18 cellular contexts compared by ENCODE assay signal in the genomic region with DNA sequence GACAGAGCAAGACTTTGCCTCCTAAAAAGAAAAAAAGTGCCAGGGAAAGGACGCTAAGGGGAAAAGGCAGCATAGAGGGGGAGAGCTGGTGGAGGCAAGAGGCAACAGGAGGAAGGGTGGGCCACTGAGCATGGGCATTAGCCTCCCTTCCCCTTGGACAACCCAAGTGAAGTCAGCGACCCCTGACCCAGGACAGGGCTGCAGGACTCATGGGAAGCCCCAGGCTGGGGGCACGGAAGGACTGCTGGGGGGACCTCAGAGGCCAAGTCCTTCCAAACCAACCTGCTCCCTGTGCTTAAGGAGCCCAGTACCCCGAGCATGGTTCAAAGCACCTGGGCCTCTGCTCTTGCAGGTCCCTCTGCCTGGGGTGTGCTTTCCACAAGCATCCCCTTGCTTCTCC. TPM values are rescaled to one million over a fixed set of nuclear protein-coding genes. Genes with fewer than 3 reads are reported as not detected.
DNase-seq lines count a peak whose midpoint lies in the region; FAIRE-seq and TF ChIP-seq lines count a peak whose summit lies in the region.
"Had no signal": no experiment of that assay in that cellular context is flagged by ENCODE, and none has a peak within 500 bp of the region (broad histone marks: within the 10 kb centered on the region; RNA-seq: fewer than 3 reads in every experiment).

No MANE protein-coding gene starts in this region.

- H3K4me3 ChIP-seq in left ventricle myocardium inferior, result no peak overlapping the region
- no peak overlapping the region for H3K4me3 ChIP-seq in uterus
- H3K4me3 ChIP-seq: BLaER1 had no signal

- no peaks in the 10 kb centered on the region for H3K36me3 ChIP-seq in left ventricle myocardium inferior
- H3K36me3 ChIP-seq in uterus, result no peaks in the 10 kb centered on the region
- H3K36me3 ChIP-seq: BLaER1 had no signal

- no peak for FAIRE-seq in GM12891 (lab: Jason Lieb, UNC)
- FAIRE-seq: G401.6 had no signal

- TF ChIP-seq CTCF in left ventricle myocardium inferior (IDR thresholded peaks at IDR 0.05; ENCODE audit: borderline replicate concordance) (no peak), uterus (IDR thresholded peaks at IDR 0.05) (no peak)

- TF ChIP-seq POLR2A in uterus (IDR thresholded peaks at IDR 0.05) (no peak), GM12891 (IDR thresholded peaks at IDR 0.05; ENCODE audit: low read depth, low read length) (no peak)

- intact Hi-C loops in left ventricle myocardium inferior (cut with micrococcal nuclease) (no loop called here), cardiac septum (cut with DNase I) (no loop called here), posterior vena cava (cut with DNase I) (loop anchor here in 1 of 2 donors (5.0 kb wide), 1 partner anchor 981 kb away; no protein-coding TSS in a partner anchor), uterus (cut with DNase I; ENCODE audit: low total_unique reads) (no loop called here)

- DNase-seq in left ventricle myocardium inferior, result no peak
- no peak for DNase-seq in cardiac septum (ENCODE audit: low spot score)
- peak; percentile 73 for DNase-seq in posterior vena cava (ENCODE audit: low spot score)
- DNase-seq in uterus, result no peak
- no peak for DNase-seq in GM12891 (ENCODE audit: insufficient read length, low spot score)
- DNase-seq in SHP77 treated with DMSO at 0.1 percent for 48 hours (lab: John Stamatoyannopoulos, UW), result no peak
- no peak for DNase-seq in stimulated activated CD4-positive, alpha-beta T cell treated with anti-CD3 and anti-CD28 coated beads, Interleukin-1b, Interleukin-23, amount 100 ng/mL, for 48 hours
- DNase-seq: DND-41, HCEC 1CT, Kasumi-1, NCI-H1930, NCI-H82, PC-3 had no signal

- H3K27ac ChIP-seq in left ventricle myocardium inferior (replicated peaks) (peak overlapping the region; percentile 80), layer of hippocampus (ENCODE audit: low read depth, low read length) (peak overlapping the region; percentile 40), uterus (peak overlapping the region; percentile 63 to 69)
- H3K27ac ChIP-seq: BLaER1 had no signal

- H3K27me3 ChIP-seq in left ventricle myocardium inferior (ENCODE audit: low read depth) (no peaks in the 10 kb centered on the region), layer of hippocampus (ENCODE audit: control insufficient read depth, insufficient read depth, low read length) (no peaks in the 10 kb centered on the region), uterus (no peaks in the 10 kb centered on the region)

- H3K9me3 ChIP-seq in left ventricle myocardium inferior (replicated peaks) (no peaks in the 10 kb centered on the region), uterus (no peaks in the 10 kb centered on the region)
- H3K9me3 ChIP-seq: BLaER1 had no signal

- peaks cover 79% of the 10 kb centered on the region for H3K4me1 ChIP-seq in left ventricle myocardium inferior
- peaks cover 0 to 23% of the 10 kb centered on the region in 2 donors for H3K4me1 ChIP-seq in uterus

TF ChIP-seq in GM12891, 5 proteins besides CTCF, POLR2A, EP300 and RAD21:
- TF ChIP-seq POU2F2 (IDR thresholded peaks at IDR 0.05; ENCODE audit: low read depth, low read length), result no peak
- no peak for TF ChIP-seq SPI1 (IDR thresholded peaks at IDR 0.05; ENCODE audit: low read depth, low read length)
- no peak for TF ChIP-seq TAF1 (IDR thresholded peaks at IDR 0.05; ENCODE audit: low read depth, low read length)
- no peak for TF ChIP-seq PAX5 (IDR thresholded peaks at IDR 0.05; ENCODE audit: insufficient read depth, low read length, severe bottlenecking)
- no peak for TF ChIP-seq POLR2AphosphoS5 (IDR thresholded peaks at IDR 0.05; ENCODE audit: low read depth, low read length)

RNA-seq across cellular contexts. Expression of a gene that starts 27.5 kb away (rescaled TPM):
- total RNA-seq in left ventricle myocardium inferior (5.7 TPM), cardiac septum (21.0 TPM), posterior vena cava (10 to 100 TPM; 44.6 to 53.4 TPM), uterus (10 to 100 TPM in 2 of 4 donors, 1 to 10 TPM in 2; 8.2 to 27.1 (median 11.5) TPM)
- polyA plus RNA-seq in GM12891 (2012; ENCODE audit: low read depth, missing spikeins), result 11.8 TPM
- total RNA-seq: A172, NCI-H460, PC-3 had no signal
